In the genomic region with DNA sequence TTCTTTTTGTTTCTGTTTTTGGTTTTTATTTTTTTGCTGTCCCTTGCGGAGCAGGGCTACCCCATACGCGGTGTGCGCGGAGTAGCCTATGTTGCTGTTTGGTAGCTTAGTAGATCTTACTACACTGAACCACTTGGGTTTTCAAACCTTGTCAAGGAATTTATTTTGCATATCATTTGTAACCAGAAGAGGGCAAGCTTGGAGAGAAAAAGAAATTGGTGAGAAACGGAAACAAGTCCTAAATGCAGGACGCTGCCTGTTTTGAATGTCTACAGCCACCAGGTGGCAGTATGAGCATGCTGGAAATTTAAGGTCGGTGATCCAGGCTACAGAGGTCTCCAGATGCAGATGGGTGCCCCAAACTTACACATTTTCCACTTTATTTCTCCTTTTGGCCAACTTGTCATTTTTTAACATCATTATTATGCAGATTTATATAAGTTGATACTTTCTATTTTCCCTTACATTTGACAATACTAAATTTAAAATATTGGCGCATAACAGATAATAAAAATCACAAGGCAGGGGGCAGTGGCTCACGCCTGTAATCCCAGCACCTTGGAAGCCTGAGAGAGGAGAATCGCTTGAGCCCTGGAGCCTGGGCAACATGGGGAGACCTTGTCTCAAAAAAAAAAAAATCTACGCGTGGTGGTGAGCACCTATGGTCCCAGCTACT, we compare ENCODE assay signal across 8 cellular contexts. TPM values are rescaled to one million over a fixed set of nuclear protein-coding genes. Genes with fewer than 3 reads are reported as not detected.
DNase-seq lines count a peak whose midpoint lies in the region; ATAC-seq and TF ChIP-seq lines count a peak whose summit lies in the region.

No MANE protein-coding gene starts in this region.

- no peaks in the 10 kb centered on the region for H3K4me1 ChIP-seq in testis

- peak; percentile 96 for TF ChIP-seq CTCF in LNCaP clone FGC (IDR thresholded peaks at IDR 0.05; ENCODE audit: control insufficient read depth, extremely low read depth, insufficient read depth)
- TF ChIP-seq CTCF in testis (IDR thresholded peaks at IDR 0.05): peak; percentile 88 to 95 (median 95)

- no peaks in the 10 kb centered on the region for H3K9me3 ChIP-seq in testis

- ATAC-seq in GM21786 (IDR thresholded peaks at IDR 0.05; ENCODE audit: unreplicated experiment): peak; percentile 42
- peak; percentile 84 for ATAC-seq in activated T-cell treated with anti-CD3 and anti-CD28 coated beads, Interleukin-2, amount 50 U/mL, for 72 hours (replicated peaks in 1 of 2)

- WGBS in testis, 2 donors: 28 to 30% methylated on average over 13 of the region's 13 CpGs

- no peak overlapping the region for H3K27ac Mint-ChIP-seq in activated T-cell treated with anti-CD3 and anti-CD28 coated beads, Interleukin-2, amount 50 U/mL, for 72 hours

- peak overlapping the region in 1 of 2 donors; percentile 47 for H3K4me3 Mint-ChIP-seq in activated T-cell treated with anti-CD3 and anti-CD28 coated beads, Interleukin-2, amount 50 U/mL, for 72 hours

- DNase-seq in DMS79 (lab: John Stamatoyannopoulos, UW) (peak; percentile 56), LNCaP clone FGC (ENCODE audit: low read depth) (peak; percentile 81), RPMI7951 (ENCODE audit: low read depth) (peak; percentile 92), fibroblast of peridontal ligament (ENCODE audit: extremely low read depth) (peak; percentile 97), non-pigmented ciliary epithelial cell (ENCODE audit: low read depth) (peak; percentile 73), testis (peak; percentile 91)
- DNase-seq in activated T-cell treated with anti-CD3 and anti-CD28 coated beads, Interleukin-2, amount 50 U/mL, for 72 hours: peak; percentile 69 to 78

- intact Hi-C loops in testis (cut with DNase I; ENCODE audit: low total_unique reads): no loop called here

- H3K4me3 ChIP-seq in LNCaP clone FGC (ENCODE audit: low read depth, low read length) (no peak overlapping the region), testis (no peak overlapping the region)

- H3K27me3 ChIP-seq in testis: no peaks in the 10 kb centered on the region

- no peaks in the 10 kb centered on the region for H3K36me3 Mint-ChIP-seq in activated T-cell treated with anti-CD3 and anti-CD28 coated beads, Interleukin-2, amount 50 U/mL, for 72 hours (ENCODE audit: insufficient read depth in 2 of 2)

- no peak for TF ChIP-seq POLR2A in testis (IDR thresholded peaks at IDR 0.05)

- no peaks in the 10 kb centered on the region for H3K4me1 Mint-ChIP-seq in activated T-cell treated with anti-CD3 and anti-CD28 coated beads, Interleukin-2, amount 50 U/mL, for 72 hours (ENCODE audit: low read depth)

- no peaks in the 10 kb centered on the region for H3K36me3 ChIP-seq in testis (ENCODE audit: low read depth, missing control alignments)

- H3K9me3 Mint-ChIP-seq in activated T-cell treated with anti-CD3 and anti-CD28 coated beads, Interleukin-2, amount 50 U/mL, for 72 hours: no peaks in the 10 kb centered on the region

- no peaks in the 10 kb centered on the region for H3K27me3 Mint-ChIP-seq in activated T-cell treated with anti-CD3 and anti-CD28 coated beads, Interleukin-2, amount 50 U/mL, for 72 hours (ENCODE audit: low read depth)

- no peak overlapping the region for H3K27ac ChIP-seq in testis

RNA-seq across cellular contexts. Expression of gene TRA2A, which starts 15.3 kb away (rescaled TPM):
- total RNA-seq in RPMI7951 (2014; rRNA removed; shearing (Covaris generic)): 25.1 and 28.3 TPM in 2 replicates
- total RNA-seq in activated T-cell treated with anti-CD3 and anti-CD28 coated beads, Interleukin-2, amount 50 U/mL, for 72 hours: 10 to 100 TPM; 96.8 to 97.3 TPM
- 10 to 100 TPM; 62.8 to 76.1 TPM for total RNA-seq in testis
- polyA plus RNA-seq in testis (ENCODE audit: insufficient read depth, low read depth, low replicate concordance): 60.9 TPM

RNA-seq across cellular contexts. Expression of gene CCDC126, which starts 50.1 kb away (rescaled TPM):
- total RNA-seq in RPMI7951 (2014; rRNA removed; shearing (Covaris generic)): 14.4 and 27.6 TPM in 2 replicates
- total RNA-seq in activated T-cell treated with anti-CD3 and anti-CD28 coated beads, Interleukin-2, amount 50 U/mL, for 72 hours: 1 to 10 TPM; 7.9 to 8.6 TPM
- 10 to 100 TPM; 32.0 to 97.2 TPM for total RNA-seq in testis
- polyA plus RNA-seq in testis (ENCODE audit: insufficient read depth, low read depth, low replicate concordance): 80.1 TPM
